Comparison of ENCODE assay signal across 10 cellular contexts in genomic region chr2:238231809-238232208, GRCh38. TPM values are rescaled to one million over a fixed set of nuclear protein-coding genes. Genes with fewer than 3 reads are reported as not detected.
DNase-seq lines count a peak whose midpoint lies in the region; TF ChIP-seq lines count a peak whose summit lies in the region.
"Had no signal": no experiment of that assay in that cellular context is flagged by ENCODE, and none has a peak within 500 bp of the region (broad histone marks: within the 10 kb centered on the region; RNA-seq: fewer than 3 reads in every experiment).

No MANE protein-coding gene starts in this region.

- H3K4me3 Mint-ChIP-seq in Calu3 (ENCODE audit: low read depth, unreplicated experiment), result peak overlapping the region; percentile 79

- H3K27me3 ChIP-seq in Peyer's patch, result no peaks in the 10 kb centered on the region
- no peaks in the 10 kb centered on the region for H3K27me3 ChIP-seq in esophagus muscularis mucosa
- H3K27me3 ChIP-seq in rectal smooth muscle tissue (ENCODE audit: control insufficient read depth, insufficient read depth, low read length), result no peaks in the 10 kb centered on the region
- H3K27me3 ChIP-seq in brain microvascular endothelial cell (replicated peaks), result peaks cover 5% of the 10 kb centered on the region

- H3K4me1 ChIP-seq in Peyer's patch, result peaks cover 0 to 7% (median 2%) of the 10 kb centered on the region in 4 donors
- H3K4me1 ChIP-seq in esophagus muscularis mucosa, result peaks cover 0 to 43% (median 35%) of the 10 kb centered on the region in 4 donors
- H3K4me1 ChIP-seq in rectal smooth muscle tissue (ENCODE audit: control insufficient read depth, insufficient read depth, low read length), result peaks cover 16% of the 10 kb centered on the region

- WGBS in esophagus muscularis mucosa, result 61% methylated on average over 21 of the region's 21 CpGs

- H3K9me3 ChIP-seq in Peyer's patch (no peaks in the 10 kb centered on the region), esophagus muscularis mucosa (no peaks in the 10 kb centered on the region)
- H3K9me3 ChIP-seq: HAP-1 had no signal

- H3K9me3 Mint-ChIP-seq in Calu3 (ENCODE audit: low read depth, unreplicated experiment), result no peaks in the 10 kb centered on the region

- peaks cover 10% of the 10 kb centered on the region for H3K4me1 Mint-ChIP-seq in Calu3 (ENCODE audit: low read depth, unreplicated experiment)

- H3K9ac ChIP-seq in rectal smooth muscle tissue (ENCODE audit: low read length), result no peak overlapping the region

- no peak for DNase-seq in Calu3
- DNase-seq in Peyer's patch, result no peak
- no peak for DNase-seq in esophagus muscularis mucosa (ENCODE audit: extremely low spot score)
- no peak for DNase-seq in NCI-H187 (lab: John Stamatoyannopoulos, UW)
- no peak for DNase-seq in NCI-H446 (lab: John Stamatoyannopoulos, UW)
- no peak for DNase-seq in stimulated activated CD4-positive, alpha-beta T cell treated with anti-CD3 and anti-CD28 coated beads, Interleukin-4, amount 100 ng/mL, for 1 hour
- no peak for DNase-seq in brain microvascular endothelial cell
- DNase-seq: NCI-H1105 treated with DMSO at 0.1 percent for 48 hours had no signal

- BruUV-seq in Calu3 (replicated peaks; lab: Mats Ljungman, UMichigan), result no TSS peak

- no peak overlapping the region for H3K27ac Mint-ChIP-seq in Calu3 (ENCODE audit: unreplicated experiment)

- CTCF ChIA-PET in Calu3 (lab: Charles Lee), result no interaction called here

- no peak for TF ChIP-seq EP300 in esophagus muscularis mucosa (IDR thresholded peaks at IDR 0.05)

- H3K27ac ChIP-seq in Peyer's patch (no peak overlapping the region), esophagus muscularis mucosa (replicated peaks in 1 of 4) (peak overlapping the region in 1 of 4 donors; percentile 54), rectal smooth muscle tissue (ENCODE audit: low read depth, low read length) (no peak overlapping the region), brain microvascular endothelial cell (no peak overlapping the region)

- in situ Hi-C loops in brain microvascular endothelial cell (cut with HindIII; ENCODE audit: low pct_ligation_motif_present, low sequenced_read_pairs), result no loop called here

- H3K36me3 ChIP-seq in Peyer's patch, result no peaks in the 10 kb centered on the region
- H3K36me3 ChIP-seq in esophagus muscularis mucosa, result peaks cover 0 to 3% (median 0%) of the 10 kb centered on the region in 4 donors
- no peaks in the 10 kb centered on the region for H3K36me3 ChIP-seq in rectal smooth muscle tissue (ENCODE audit: control insufficient read depth, insufficient read depth, low read length)
- no peaks in the 10 kb centered on the region for H3K36me3 ChIP-seq in brain microvascular endothelial cell (replicated peaks)
- H3K36me3 ChIP-seq: HAP-1 had no signal

- no peak for TF ChIP-seq POLR2A in Peyer's patch (IDR thresholded peaks at IDR 0.05)
- no peak for TF ChIP-seq POLR2A in esophagus muscularis mucosa (IDR thresholded peaks at IDR 0.05; ENCODE audit: low read depth)

- H3K27me3 Mint-ChIP-seq in Calu3 (ENCODE audit: unreplicated experiment), result peaks cover 31% of the 10 kb centered on the region

- peaks cover 21% of the 10 kb centered on the region for H3K36me3 Mint-ChIP-seq in Calu3 (ENCODE audit: insufficient read depth, unreplicated experiment)

- intact Hi-C loops in Calu3 (cut with micrococcal nuclease; ENCODE audit: unreplicated experiment) (no loop called here), esophagus muscularis mucosa (cut with DNase I) (no loop called here)

- TF ChIP-seq CTCF in Calu3 (IDR thresholded peaks at IDR 0.05; ENCODE audit: unreplicated experiment), result no peak
- TF ChIP-seq CTCF in Peyer's patch (IDR thresholded peaks at IDR 0.05), result no peak
- no peak for TF ChIP-seq CTCF in esophagus muscularis mucosa (IDR thresholded peaks at IDR 0.05)
- TF ChIP-seq CTCF in brain microvascular endothelial cell (IDR thresholded peaks at IDR 0.05; ENCODE audit: low read depth, low read length, missing control alignments), result no peak

- H3K4me3 ChIP-seq in Peyer's patch (peak overlapping the region in 3 of 4 donors; percentile 54 to 56 (median 55)), esophagus muscularis mucosa (peak overlapping the region; percentile 56 to 58 (median 56)), rectal smooth muscle tissue (ENCODE audit: low read length) (peak overlapping the region; percentile 62), brain microvascular endothelial cell (ENCODE audit: low read depth, low read length) (no peak overlapping the region)
- H3K4me3 ChIP-seq: HAP-1 had no signal

RNA-seq across cellular contexts. Expression of gene HES6, which starts 8.0 kb away (rescaled TPM):
- total RNA-seq in Calu3 (2022), result 5.9 and 8.0 TPM in 2 replicates
- 100 to 1,000 TPM in 1 of 4 donors, 10 to 100 TPM in 3; 26.6 to 128 (median 51.1) TPM for total RNA-seq in Peyer's patch
- 10 to 100 TPM; 10.2 to 17.0 (median 11.2) TPM for total RNA-seq in esophagus muscularis mucosa

RNA-seq across cellular contexts. Expression of gene ILKAP, which starts 28.3 kb away (rescaled TPM):
- total RNA-seq in Calu3 (2022) (51.3 and 55.4 TPM in 2 replicates), Peyer's patch (10 to 100 TPM; 35.7 to 52.4 (median 43.8) TPM), esophagus muscularis mucosa (10 to 100 TPM; 27.3 to 36.0 (median 34.3) TPM)

RNA-seq across cellular contexts. Expression of gene PER2, which starts 56.6 kb away (rescaled TPM):
- 14.0 and 14.8 TPM in 2 replicates for total RNA-seq in Calu3 (2022)
- 10 to 100 TPM; 15.6 to 65.2 (median 38.2) TPM for total RNA-seq in Peyer's patch
- total RNA-seq in esophagus muscularis mucosa, result 10 to 100 TPM in 3 of 4 donors, 1 to 10 TPM in 1; 9.1 to 13.1 (median 11.1) TPM
